Comparison of ENCODE assay signal across 21 cellular contexts in the genomic region with DNA sequence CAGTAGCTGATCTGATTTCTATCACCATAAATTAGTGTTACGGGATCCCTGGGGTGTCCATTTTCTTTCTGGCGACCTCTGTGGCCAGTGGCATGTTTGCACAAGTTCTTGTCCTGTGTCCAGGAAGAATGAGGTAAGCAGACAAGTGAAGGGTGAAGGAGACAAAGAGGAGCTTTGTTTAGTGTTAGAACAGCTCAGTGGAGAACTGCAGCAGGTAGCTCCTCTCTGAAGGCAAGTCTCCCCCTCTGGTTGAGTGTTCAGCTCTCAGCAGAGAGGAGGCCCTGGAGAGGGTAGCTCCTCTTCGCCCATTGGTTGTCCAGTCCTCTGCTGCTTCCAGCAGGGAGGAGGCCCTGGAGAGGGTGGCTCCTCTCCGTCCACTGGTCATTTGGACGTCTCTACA. TPM values are rescaled to one million over a fixed set of nuclear protein-coding genes. Genes with fewer than 3 reads are reported as not detected.
DNase-seq lines count a peak whose midpoint lies in the region; ATAC-seq, FAIRE-seq and TF ChIP-seq lines count a peak whose summit lies in the region.
"Had no signal": no experiment of that assay in that cellular context is flagged by ENCODE, and none has a peak within 500 bp of the region (broad histone marks: within the 10 kb centered on the region; RNA-seq: fewer than 3 reads in every experiment).

No MANE protein-coding gene starts in this region.

- DNase-seq in left ventricle myocardium superior = no peak
- no peak for DNase-seq in left cardiac atrium
- DNase-seq in HT1080 (ENCODE audit: low read depth) = peak; percentile 69
- peak; percentile 15 to 19 for DNase-seq in foreskin keratinocyte
- DNase-seq in urothelium cell line (ENCODE audit: low spot score) = peak; percentile 14
- DNase-seq in HAP-1 (ENCODE audit: low spot score in 2 of 2) = no peak
- no peak for DNase-seq in stimulated activated CD4-positive, alpha-beta T cell treated with anti-CD3 and anti-CD28 coated beads, Interleukin-2, amount 100 ng/mL, for 24 hours
- DNase-seq: BE2C; CD4-positive, CD25-positive, alpha-beta regulatory T cell; COR-L47; HFFc6; Karpas-422; NCI-H1092 treated with DMSO at 0.1 percent for 48 hours; NCI-H2081 treated with DMSO at 0.1 percent for 48 hours; NCI-H748 treated with DMSO at 0.1 percent for 48 hours; NK-92 treated with Interleukin-12 subunit alpha and Interleukin-12 subunit beta, amount 100 ng/mL, for 24 hours; SHP77 had no signal

- peaks cover 4% of the 10 kb centered on the region; the same call in 1 of the 2 replicates for H3K9me3 ChIP-seq in HAP-1
- H3K9me3 ChIP-seq: BE2C had no signal

- TF ChIP-seq CTCF in foreskin keratinocyte (conservative IDR thresholded peaks at IDR 0.05) = no peak

- H3K4me1 ChIP-seq in foreskin keratinocyte (no peaks in the 10 kb centered on the region), HAP-1 (no peaks in the 10 kb centered on the region)
- H3K4me1 ChIP-seq: BE2C had no signal

- no peaks in the 10 kb centered on the region for H3K36me3 ChIP-seq in HAP-1 (replicated peaks)
- H3K36me3 ChIP-seq: BE2C had no signal

- H3K27me3 ChIP-seq in foreskin keratinocyte (peaks cover 2% of the 10 kb centered on the region), HAP-1 (ENCODE audit: low read depth) (no peaks in the 10 kb centered on the region; the same call in 1 of the 2 replicates)

- intact Hi-C loops in left ventricle myocardium superior (cut with micrococcal nuclease) = no loop called here
- intact Hi-C loops in left cardiac atrium (cut with DNase I) = no loop called here

- H3K27ac ChIP-seq in foreskin keratinocyte = no peak overlapping the region

- H3K4me3 ChIP-seq in HAP-1 = no peak overlapping the region

- in situ Hi-C loops in HAP-1 (cut with MboI; ENCODE audit: low sequenced_read_pairs) = loop anchor here (25.0 kb wide), 1 partner anchor 515 kb away; no protein-coding TSS in a partner anchor

- no peak for FAIRE-seq in urothelium cell line (lab: Jason Lieb, UNC)
- FAIRE-seq: H1, RCC 7860 had no signal

- ATAC-seq in left ventricle myocardium superior (peak; percentile 21), left cardiac atrium (no peak), foreskin keratinocyte (no peak), GM18498 (IDR thresholded peaks at IDR 0.05; ENCODE audit: unreplicated experiment) (no peak)
- ATAC-seq: SK-N-SH treated with all-trans-retinoic acid at 6 μM for 48 hours had no signal

RNA-seq across cellular contexts. Expression of a gene that starts 47.2 kb away (rescaled TPM):
- total RNA-seq in left ventricle myocardium superior (not detected), left cardiac atrium (not detected), foreskin keratinocyte (not detected in 2 replicates)
- total RNA-seq in HT1080 (2014; rRNA removed; shearing (Covaris generic)) = not detected in 2 replicates
- not detected in 2 replicates for polyA plus RNA-seq in HT1080 (2015; cell fraction: cytosol; rRNA removed)
- polyA plus RNA-seq in HT1080 (2015; cell fraction: nucleus; rRNA removed) = 0.06 TPM in 1 of 2 replicates, not detected in the other
- not detected in 2 replicates for polyA plus RNA-seq in foreskin keratinocyte
- total RNA-seq: CD4-positive, CD25-positive, alpha-beta regulatory T cell; HFFc6 had no signal
- polyA plus RNA-seq: CD4-positive, CD25-positive, alpha-beta regulatory T cell had no signal

Comparison
In these comparisons a context has a peak if more than half of its experiments do, and no peak if none do; other contexts are left out.
1. DNase-seq: peak in HT1080 (single experiment), foreskin keratinocyte (2 of 2) and urothelium cell line (single experiment); none in left ventricle myocardium superior (single experiment), left cardiac atrium (single experiment), HAP-1 (0 of 2) and stimulated activated CD4-positive, alpha-beta T cell treated with anti-CD3 and anti-CD28 coated beads, Interleukin-2, amount 100 ng/mL, for 24 hours (0 of 2).